Comparison of ENCODE assay signal across 33 cellular contexts in genomic region chrX:66007851-66008250, GRCh38.
"Had no signal": no experiment of that assay in that cellular context is flagged by ENCODE, and none has a peak within 500 bp of the region (broad histone marks: within the 10 kb centered on the region; RNA-seq: fewer than 3 reads in every experiment).

No MANE protein-coding gene starts in this region.

- H3K9me3 Mint-ChIP-seq: activated T-helper 2 cell treated with anti-CD3 and anti-CD28 coated beads, Interferon-gamma antibody, Interleukin-2, Interleukin-4, amounts not matched to agents 10 μg/mL and 5 μg/mL and 100 μg/mL, durations not matched to agents 14 hours and 24 hours and 36 hours; T-helper 1 cell treated with Interleukin-12 subunit alpha and Interleukin-12 subunit beta and Interleukin-4 antibody, amounts not matched to agents 30 μg/mL and 1 μg/mL, for 36 hours; T-helper 2 cell treated with Interferon-gamma antibody and Interleukin-4, amounts not matched to agents 5 μg/mL and 100 μg/mL, for 36 hours had no signal

- H3K36me3 ChIP-seq: ascending aorta, breast epithelium, Peyer's patch, SJSA1 had no signal

- H3K4me3 Mint-ChIP-seq: activated CD4-positive, alpha-beta T cell treated with anti-CD3 and anti-CD28 coated beads for 36 hours; activated CD4-positive, alpha-beta T cell treated with anti-CD3 and anti-CD28 coated beads, Interleukin-2, amount 10 ng/mL, durations not matched to agents 7 days and 5 days; activated CD8-positive, alpha-beta T cell treated with anti-CD3 and anti-CD28 coated beads, Interleukin-2, amount 10 ng/mL, durations not matched to agents 7 days and 5 days; activated naive CD4-positive, alpha-beta T cell treated with anti-CD3 and anti-CD28 coated beads, Interleukin-2, amount 50 U/mL, for 24 hours; activated naive CD8-positive, alpha-beta T cell treated with anti-CD3 and anti-CD28 coated beads, Interleukin-2, amount 10 ng/mL, durations not matched to agents 7 days and 5 days; activated T-cell treated with anti-CD3 and anti-CD28 coated beads, Interleukin-2, amount 50 U/mL, for 24 hours; T-helper 1 cell treated with Interleukin-12 subunit alpha and Interleukin-12 subunit beta and Interleukin-4 antibody, amounts not matched to agents 30 μg/mL and 1 μg/mL, for 36 hours; T-helper 2 cell treated with Interferon-gamma antibody and Interleukin-4, amounts not matched to agents 5 μg/mL and 100 μg/mL, for 36 hours had no signal

- H3K27ac Mint-ChIP-seq: activated CD4-positive, alpha-beta T cell treated with anti-CD3 and anti-CD28 coated beads for 36 hours; activated CD4-positive, alpha-beta T cell treated with anti-CD3 and anti-CD28 coated beads, Interleukin-2, amount 10 ng/mL, durations not matched to agents 7 days and 5 days; activated naive CD4-positive, alpha-beta T cell treated with anti-CD3 and anti-CD28 coated beads, Interleukin-2, amount 50 U/mL, for 24 hours; activated naive CD8-positive, alpha-beta T cell treated with anti-CD3 and anti-CD28 coated beads, Interleukin-2, amount 10 ng/mL, durations not matched to agents 7 days and 5 days; activated T-cell treated with anti-CD3 and anti-CD28 coated beads, Interleukin-2, amount 50 U/mL, for 24 hours; activated T-helper 2 cell treated with anti-CD3 and anti-CD28 coated beads, Interferon-gamma antibody, Interleukin-2, Interleukin-4, amounts not matched to agents 10 μg/mL and 5 μg/mL and 100 μg/mL, durations not matched to agents 14 hours and 24 hours and 36 hours; T-helper 1 cell treated with Interleukin-12 subunit alpha and Interleukin-12 subunit beta and Interleukin-4 antibody, amounts not matched to agents 30 μg/mL and 1 μg/mL, for 36 hours had no signal

- DNase-seq: activated CD4-positive, alpha-beta T cell treated with anti-CD3 and anti-CD28 coated beads for 36 hours; activated CD4-positive, alpha-beta T cell treated with anti-CD3 and anti-CD28 coated beads, Interleukin-2, amount 10 ng/mL, durations not matched to agents 7 days and 5 days; activated CD4-positive, alpha-beta T cell treated with anti-CD3 and anti-CD28 coated beads, Interleukin-2, amount 50 U/mL, for 48 hours; activated CD8-positive, alpha-beta T cell treated with anti-CD3 and anti-CD28 coated beads, Interleukin-2, amount 10 ng/mL, durations not matched to agents 7 days and 5 days; activated gamma-delta T cell; activated naive CD4-positive, alpha-beta T cell treated with Interleukin-2 at 50 U/mL for 16 hours; activated naive CD8-positive, alpha-beta T cell treated with anti-CD3 and anti-CD28 coated beads, Interleukin-2, amount 10 ng/mL, durations not matched to agents 7 days and 5 days; activated T-cell treated with anti-CD3 and anti-CD28 coated beads, Interleukin-2, amount 50 U/mL, for 24 hours; amygdala; NCI-H1048; NCI-H1105 treated with DMSO at 0.1 percent for 48 hours; NCI-H1436; NCI-H1694; NCI-H1930; NCI-H2081 treated with DMSO at 0.1 percent for 48 hours; NCI-H510A; NCI-H526; NCI-H748 treated with DMSO at 0.1 percent for 48 hours; NK-92 treated with Interleukin-12 subunit alpha and Interleukin-12 subunit beta, amount 100 ng/mL, for 24 hours; PC-3; Peyer's patch; RPMI8226; SHP77 treated with DMSO at 0.1 percent for 48 hours; SK-N-SH had no signal

- H3K27me3 Mint-ChIP-seq: activated CD4-positive, alpha-beta T cell treated with anti-CD3 and anti-CD28 coated beads for 36 hours; activated CD4-positive, alpha-beta T cell treated with anti-CD3 and anti-CD28 coated beads, Interleukin-2, amount 10 ng/mL, durations not matched to agents 7 days and 5 days; activated naive CD4-positive, alpha-beta T cell treated with anti-CD3 and anti-CD28 coated beads, Interleukin-2, amount 50 U/mL, for 24 hours; activated naive CD8-positive, alpha-beta T cell treated with anti-CD3 and anti-CD28 coated beads, Interleukin-2, amount 10 ng/mL, durations not matched to agents 7 days and 5 days; activated T-cell treated with anti-CD3 and anti-CD28 coated beads, Interleukin-2, amount 50 U/mL, for 24 hours had no signal

- H3K9me3 ChIP-seq: ascending aorta, breast epithelium, Peyer's patch, SJSA1, SK-N-SH had no signal

- H3K27ac ChIP-seq: ascending aorta, breast epithelium, Peyer's patch, SJSA1 had no signal

- FAIRE-seq: TTC549 had no signal

- H3K4me2 ChIP-seq: SK-N-SH had no signal

- H3K36me3 Mint-ChIP-seq: activated naive CD4-positive, alpha-beta T cell treated with anti-CD3 and anti-CD28 coated beads, Interleukin-2, amount 50 U/mL, for 24 hours had no signal

- H3K4me1 ChIP-seq: ascending aorta, breast epithelium, SJSA1 had no signal

- H3K4me3 ChIP-seq: ascending aorta, breast epithelium, Peyer's patch, SJSA1 had no signal

- H3K9ac ChIP-seq: SK-N-SH had no signal

- H3K27me3 ChIP-seq: ascending aorta, Peyer's patch, SJSA1 had no signal

- ATAC-seq: activated CD4-positive, alpha-beta T cell treated with anti-CD3 and anti-CD28 coated beads for 36 hours; activated CD4-positive, CD25-positive, alpha-beta regulatory T cell treated with anti-CD3 and anti-CD28 coated beads, Interleukin-2, amount 50 U/mL, for 24 hours; activated CD8-positive, alpha-beta T cell treated with anti-CD3 and anti-CD28 coated beads, Interleukin-2, amount 10 ng/mL, durations not matched to agents 7 days and 5 days; PC-3 had no signal
